ENCODE assay signal across 1 cellular context in the genomic region with DNA sequence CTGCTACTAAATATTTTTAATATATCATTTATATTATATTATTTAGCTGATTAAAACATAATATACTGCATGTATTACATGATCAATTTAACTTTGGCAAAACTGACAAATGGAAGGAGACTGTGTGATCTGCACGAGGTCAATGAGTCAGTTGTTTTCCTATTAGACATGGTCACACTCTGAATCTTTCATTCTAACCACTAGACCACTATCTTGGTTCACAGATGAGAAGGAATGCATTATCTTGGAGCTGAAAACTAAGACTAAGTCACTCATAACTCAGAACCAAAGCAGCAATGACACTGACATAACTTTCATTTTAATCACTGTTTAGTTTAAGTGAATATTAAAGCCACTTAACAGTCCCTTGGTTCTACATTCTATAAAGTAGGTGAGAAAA.
TF ChIP-seq lines count a peak whose summit lies in the region.

No MANE protein-coding gene starts in this region.

TF ChIP-seq in HepG2, 621 proteins besides CTCF, POLR2A, EP300 and RAD21 (continued from another document):
- TF ChIP-seq, protein P1, sequence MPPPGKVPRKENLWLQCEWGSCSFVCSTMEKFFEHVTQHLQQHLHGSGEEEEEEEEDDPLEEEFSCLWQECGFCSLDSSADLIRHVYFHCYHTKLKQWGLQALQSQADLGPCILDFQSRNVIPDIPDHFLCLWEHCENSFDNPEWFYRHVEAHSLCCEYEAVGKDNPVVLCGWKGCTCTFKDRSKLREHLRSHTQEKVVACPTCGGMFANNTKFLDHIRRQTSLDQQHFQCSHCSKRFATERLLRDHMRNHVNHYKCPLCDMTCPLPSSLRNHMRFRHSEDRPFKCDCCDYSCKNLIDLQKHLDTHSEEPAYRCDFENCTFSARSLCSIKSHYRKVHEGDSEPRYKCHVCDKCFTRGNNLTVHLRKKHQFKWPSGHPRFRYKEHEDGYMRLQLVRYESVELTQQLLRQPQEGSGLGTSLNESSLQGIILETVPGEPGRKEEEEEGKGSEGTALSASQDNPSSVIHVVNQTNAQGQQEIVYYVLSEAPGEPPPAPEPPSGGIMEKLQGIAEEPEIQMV (CRISPR knock-in tag; IDR thresholded peaks at IDR 0.05; ENCODE audit: low read depth): no peak
- no peak for TF ChIP-seq KMT2B (CRISPR knock-in tag; IDR thresholded peaks at IDR 0.05)
- no peak for TF ChIP-seq HNRNPL (IDR thresholded peaks at IDR 0.05; ENCODE audit: low read depth, low read length)
- TF ChIP-seq, protein P2, sequence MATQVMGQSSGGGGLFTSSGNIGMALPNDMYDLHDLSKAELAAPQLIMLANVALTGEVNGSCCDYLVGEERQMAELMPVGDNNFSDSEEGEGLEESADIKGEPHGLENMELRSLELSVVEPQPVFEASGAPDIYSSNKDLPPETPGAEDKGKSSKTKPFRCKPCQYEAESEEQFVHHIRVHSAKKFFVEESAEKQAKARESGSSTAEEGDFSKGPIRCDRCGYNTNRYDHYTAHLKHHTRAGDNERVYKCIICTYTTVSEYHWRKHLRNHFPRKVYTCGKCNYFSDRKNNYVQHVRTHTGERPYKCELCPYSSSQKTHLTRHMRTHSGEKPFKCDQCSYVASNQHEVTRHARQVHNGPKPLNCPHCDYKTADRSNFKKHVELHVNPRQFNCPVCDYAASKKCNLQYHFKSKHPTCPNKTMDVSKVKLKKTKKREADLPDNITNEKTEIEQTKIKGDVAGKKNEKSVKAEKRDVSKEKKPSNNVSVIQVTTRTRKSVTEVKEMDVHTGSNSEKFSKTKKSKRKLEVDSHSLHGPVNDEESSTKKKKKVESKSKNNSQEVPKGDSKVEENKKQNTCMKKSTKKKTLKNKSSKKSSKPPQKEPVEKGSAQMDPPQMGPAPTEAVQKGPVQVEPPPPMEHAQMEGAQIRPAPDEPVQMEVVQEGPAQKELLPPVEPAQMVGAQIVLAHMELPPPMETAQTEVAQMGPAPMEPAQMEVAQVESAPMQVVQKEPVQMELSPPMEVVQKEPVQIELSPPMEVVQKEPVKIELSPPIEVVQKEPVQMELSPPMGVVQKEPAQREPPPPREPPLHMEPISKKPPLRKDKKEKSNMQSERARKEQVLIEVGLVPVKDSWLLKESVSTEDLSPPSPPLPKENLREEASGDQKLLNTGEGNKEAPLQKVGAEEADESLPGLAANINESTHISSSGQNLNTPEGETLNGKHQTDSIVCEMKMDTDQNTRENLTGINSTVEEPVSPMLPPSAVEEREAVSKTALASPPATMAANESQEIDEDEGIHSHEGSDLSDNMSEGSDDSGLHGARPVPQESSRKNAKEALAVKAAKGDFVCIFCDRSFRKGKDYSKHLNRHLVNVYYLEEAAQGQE (IDR thresholded peaks at IDR 0.05; ENCODE audit: borderline replicate concordance in 1 of 2, low read depth in 1 of 2, low read length in 2 of 2): no peak
- no peak for TF ChIP-seq MAFF (IDR thresholded peaks at IDR 0.05; ENCODE audit: low read depth, low read length)
TF ChIP-seq in HepG2: peak in this region for 0.
